22 cellular contexts compared by ENCODE assay signal in the genomic region with DNA sequence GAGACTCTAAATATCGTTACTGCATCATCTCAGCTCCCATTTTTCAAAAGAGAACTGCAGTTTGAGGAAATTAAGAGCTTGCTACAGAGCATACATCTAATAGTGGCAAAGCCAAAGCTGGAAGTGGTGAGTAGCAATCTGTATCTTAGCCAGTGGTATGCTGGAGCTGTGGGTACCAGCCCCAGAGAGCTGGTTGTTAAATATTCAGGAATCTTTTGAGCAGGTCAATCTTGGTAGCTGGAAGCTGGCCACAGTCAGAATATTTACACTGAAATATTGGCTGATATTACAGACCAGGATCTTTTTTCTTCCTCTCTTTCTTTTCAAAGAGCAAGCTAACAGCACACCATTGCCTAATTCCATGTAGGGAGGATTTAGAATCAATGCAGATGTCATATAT.
DNase-seq lines count a peak whose midpoint lies in the region; ATAC-seq and TF ChIP-seq lines count a peak whose summit lies in the region.
"Had no signal": no experiment of that assay in that cellular context is flagged by ENCODE, and none has a peak within 500 bp of the region (broad histone marks: within the 10 kb centered on the region; RNA-seq: fewer than 3 reads in every experiment).

No MANE protein-coding gene starts in this region.

- H4K20me1 ChIP-seq in PC-3 (ENCODE audit: low read length) (no peaks in the 10 kb centered on the region), GM23248 (ENCODE audit: insufficient read depth) (no peaks in the 10 kb centered on the region)

- no peaks in the 10 kb centered on the region for H3K27me3 ChIP-seq in left ventricle myocardium inferior (ENCODE audit: low read depth)
- no peaks in the 10 kb centered on the region for H3K27me3 ChIP-seq in PC-3 (ENCODE audit: low read length)
- no peaks in the 10 kb centered on the region for H3K27me3 ChIP-seq in lower lobe of right lung (ENCODE audit: low read depth)
- no peaks in the 10 kb centered on the region for H3K27me3 ChIP-seq in thoracic aorta (replicated peaks; ENCODE audit: insufficient read depth)
- H3K27me3 ChIP-seq in GM23248 (replicated peaks; ENCODE audit: insufficient read depth): no peaks in the 10 kb centered on the region
- H3K27me3 ChIP-seq: right atrium auricular region, stomach had no signal

- POLR2A ChIA-PET in PC-3 (lab: Charles Lee; ENCODE audit: unreplicated experiment): no interaction called here

- CTCF ChIA-PET in PC-3 (lab: Charles Lee): interaction anchor here (0.7 kb wide), 2 partner anchors 27 to 139 kb away, joined by 3 read pairs; a partner anchor contains a TSS

- H3K4me2 ChIP-seq in PC-3 (ENCODE audit: low read length): no peak overlapping the region
- H3K4me2 ChIP-seq in GM23248 (ENCODE audit: unreplicated experiment): no peak overlapping the region
- H3K4me2 ChIP-seq: A549 had no signal

- H3F3A ChIP-seq in PC-3 (ENCODE audit: low read length, unreplicated experiment) (no peaks in the 10 kb centered on the region), GM23248 (ENCODE audit: insufficient read depth) (peaks cover 21% of the 10 kb centered on the region)

- H3K79me2 ChIP-seq in PC-3 (ENCODE audit: low read length) (no peaks in the 10 kb centered on the region), GM23248 (ENCODE audit: insufficient read depth) (no peaks in the 10 kb centered on the region)

- no peak for TF ChIP-seq CTCF in left ventricle myocardium inferior (IDR thresholded peaks at IDR 0.05; ENCODE audit: borderline replicate concordance)
- no peak for TF ChIP-seq CTCF in PC-3 (conservative IDR thresholded peaks at IDR 0.05; ENCODE audit: low read depth, low read length)
- TF ChIP-seq CTCF in lower lobe of right lung (IDR thresholded peaks at IDR 0.05): no peak
- no peak for TF ChIP-seq CTCF in thoracic aorta (IDR thresholded peaks at IDR 0.05)

- in situ Hi-C loops in GM23248 (cut with MboI): no loop called here

- H3K9ac ChIP-seq in PC-3 (ENCODE audit: low read length): no peak overlapping the region; the same call in 1 of the 2 replicates
- no peak overlapping the region for H3K9ac ChIP-seq in GM23248

- ATAC-seq in left ventricle myocardium superior: no peak
- no peak for ATAC-seq in PC-3
- no peak for ATAC-seq in lower lobe of right lung
- no peak for ATAC-seq in thoracic aorta (ENCODE audit: insufficient number of reproducible peaks, low FRiP score, low read depth)
- no peak for ATAC-seq in GM18498 (IDR thresholded peaks at IDR 0.05; ENCODE audit: unreplicated experiment)
- no peak for ATAC-seq in HG03378 (IDR thresholded peaks at IDR 0.05; ENCODE audit: unreplicated experiment)
- ATAC-seq: A549; activated CD8-positive, alpha-beta memory T cell treated with anti-CD3 and anti-CD28 coated beads, Interleukin-2, amount 10 ng/mL, durations not matched to agents 7 days and 5 days; Panc1 had no signal

- WGBS in GM23248 (ENCODE audit: low coverage in 1 of 2, low lambda C conversion rate in 2 of 2, missing lambda C conversion rate in 2 of 2), 2 experiments: 91 to 100% methylated on average over 1 of the region's 1 CpG

- DNase-seq in left ventricle myocardium inferior (no peak), left ventricle myocardium superior (no peak), PC-3 (no peak), lower lobe of right lung (no peak), thoracic aorta (ENCODE audit: low spot score) (no peak), GM23248 (no peak)
- DNase-seq: activated CD4-positive, alpha-beta T cell treated with anti-CD3 and anti-CD28 coated beads, Interleukin-2, amount 10 ng/mL, durations not matched to agents 7 days and 5 days; activated CD8-positive, alpha-beta memory T cell treated with anti-CD3 and anti-CD28 coated beads, Interleukin-2, amount 10 ng/mL, durations not matched to agents 7 days and 5 days; activated naive CD4-positive, alpha-beta T cell treated with anti-CD3 and anti-CD28 coated beads, Interleukin-2, amount 50 U/mL, for 16 hours; C1 segment of cervical spinal cord; caudate nucleus; H7; hypothalamus; NCI-H1694; NCI-H69; stomach; T-helper 2 cell had no signal

- H3K4me1 ChIP-seq in left ventricle myocardium inferior (peaks cover 64% of the 10 kb centered on the region), PC-3 (ENCODE audit: insufficient read depth, low read length) (peaks cover 38% of the 10 kb centered on the region), lower lobe of right lung (peaks cover 59% of the 10 kb centered on the region), thoracic aorta (ENCODE audit: control insufficient read depth in 1 of 2, low read depth in 2 of 2) (peaks cover 31 to 45% of the 10 kb centered on the region in 2 donors), GM23248 (ENCODE audit: insufficient read depth) (peaks cover 22% of the 10 kb centered on the region)

- H3K4me3 ChIP-seq in left ventricle myocardium inferior: no peak overlapping the region
- H3K4me3 ChIP-seq in PC-3 (ENCODE audit: low read length): no peak overlapping the region
- no peak overlapping the region for H3K4me3 ChIP-seq in lower lobe of right lung
- H3K4me3 ChIP-seq in thoracic aorta: no peak overlapping the region
- H3K4me3 ChIP-seq in GM23248: no peak overlapping the region
- H3K4me3 ChIP-seq: A549, right atrium auricular region, stomach had no signal

- intact Hi-C loops in left ventricle myocardium inferior (cut with micrococcal nuclease): no loop called here
- intact Hi-C loops in left ventricle myocardium superior (cut with micrococcal nuclease): no loop called here
- intact Hi-C loops in PC-3 (cut with micrococcal nuclease): no loop called here
- intact Hi-C loops in lower lobe of right lung (cut with DNase I): no loop called here

- no peak overlapping the region for H2AFZ ChIP-seq in PC-3 (ENCODE audit: low read length)
- no peak overlapping the region for H2AFZ ChIP-seq in GM23248

- BruUV-seq in PC-3 (replicated peaks; lab: Mats Ljungman, UMichigan): no TSS peak

- H3K27ac ChIP-seq in left ventricle myocardium inferior (replicated peaks) (peak overlapping the region; percentile 79), PC-3 (ENCODE audit: low read length) (peak overlapping the region; percentile 83; the same call in 1 of the 2 replicates), lower lobe of right lung (peak overlapping the region; percentile 72), thoracic aorta (peak overlapping the region; percentile 69 to 80), GM23248 (no peak overlapping the region)

- H3K9me3 ChIP-seq in left ventricle myocardium inferior (replicated peaks) (no peaks in the 10 kb centered on the region), PC-3 (ENCODE audit: low read length) (no peaks in the 10 kb centered on the region), lower lobe of right lung (no peaks in the 10 kb centered on the region), thoracic aorta (no peaks in the 10 kb centered on the region), GM23248 (ENCODE audit: low read depth) (no peaks in the 10 kb centered on the region)
- H3K9me3 ChIP-seq: A549, right atrium auricular region, stomach had no signal

- no peaks in the 10 kb centered on the region for H3K9me2 ChIP-seq in PC-3 (replicated peaks; ENCODE audit: low read length)
- H3K9me2 ChIP-seq in GM23248 (ENCODE audit: insufficient read depth): no peaks in the 10 kb centered on the region

- H3K36me3 ChIP-seq in left ventricle myocardium inferior: no peaks in the 10 kb centered on the region
- H3K36me3 ChIP-seq in PC-3 (ENCODE audit: low read depth, low read length): no peaks in the 10 kb centered on the region
- no peaks in the 10 kb centered on the region for H3K36me3 ChIP-seq in lower lobe of right lung
- no peaks in the 10 kb centered on the region for H3K36me3 ChIP-seq in thoracic aorta
- no peaks in the 10 kb centered on the region for H3K36me3 ChIP-seq in GM23248 (ENCODE audit: low read depth)
- H3K36me3 ChIP-seq: right atrium auricular region, stomach had no signal
